ENCODE assay signal across 8 cellular contexts in genomic region chr7:146443102-146443501, GRCh38.
"Had no signal": no experiment of that assay in that cellular context is flagged by ENCODE, and none has a peak within 500 bp of the region (broad histone marks: within the 10 kb centered on the region; RNA-seq: fewer than 3 reads in every experiment).

No MANE protein-coding gene starts in this region.

- H3K27ac ChIP-seq: GM23248, KMS-11 had no signal

- H3K36me3 ChIP-seq: HAP-1 had no signal

- H3K4me1 ChIP-seq: HAP-1 had no signal

- H3K4me2 ChIP-seq: KMS-11 had no signal

- FAIRE-seq: HTR-8/SVneo had no signal

- H3K9me3 ChIP-seq: HAP-1 had no signal

- H2AFZ ChIP-seq: GM23248 had no signal

- H3K9ac ChIP-seq: GM23248, KMS-11 had no signal

- H3K4me3 ChIP-seq: GM23248, HAP-1 had no signal

- ATAC-seq: HCT116 had no signal

- DNase-seq: GM23248, GOT3, H7, KBM-7 had no signal
